ENCODE assay signal across 9 cellular contexts in the genomic region with DNA sequence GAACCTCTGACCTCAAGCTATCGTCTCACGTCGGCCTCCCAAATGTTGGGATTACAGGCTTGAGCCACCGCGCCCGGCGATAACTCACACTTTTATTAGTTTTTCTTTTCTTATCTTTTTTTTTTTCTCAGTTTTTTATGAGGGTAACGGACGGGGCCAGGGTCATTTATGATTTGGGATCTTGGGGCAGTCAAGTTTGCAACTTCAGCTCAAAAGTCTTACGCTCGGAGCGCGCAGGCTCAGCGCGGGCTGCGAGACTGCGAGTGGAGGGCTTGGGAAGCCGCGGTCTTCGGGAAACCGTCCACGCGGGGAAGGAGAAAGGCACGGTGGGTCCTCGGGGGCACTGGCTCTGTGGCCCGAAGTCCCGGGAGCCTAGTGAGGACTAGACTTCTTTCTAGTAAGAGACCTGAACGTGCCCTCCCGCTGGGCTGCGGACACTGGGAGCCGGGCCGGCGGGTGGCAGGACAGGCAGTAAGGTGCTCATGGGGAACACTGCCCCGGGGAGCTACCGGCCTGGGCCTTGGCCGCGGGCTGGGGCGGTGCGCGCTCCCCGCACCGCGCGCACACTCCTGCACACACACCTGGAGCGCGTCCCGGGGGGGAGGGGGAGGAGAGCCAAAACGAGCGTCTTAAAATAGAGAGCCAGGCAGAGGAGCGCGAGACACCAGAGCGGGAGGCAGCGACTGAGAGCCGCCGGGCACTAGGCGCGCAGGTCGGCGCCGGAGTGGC. TPM values are rescaled to one million over a fixed set of nuclear protein-coding genes. Genes with fewer than 3 reads are reported as not detected.
DNase-seq lines count a peak whose midpoint lies in the region; ATAC-seq, FAIRE-seq and TF ChIP-seq lines count a peak whose summit lies in the region.
"Had no signal": no experiment of that assay in that cellular context is flagged by ENCODE, and none has a peak within 500 bp of the region (broad histone marks: within the 10 kb centered on the region; RNA-seq: fewer than 3 reads in every experiment).

No MANE protein-coding gene starts in this region.

- H3K14ac ChIP-seq in trophoblast cell (ENCODE audit: low read length): no peak overlapping the region

- no peak overlapping the region for H3K23ac ChIP-seq in trophoblast cell (ENCODE audit: low read length)

- peak overlapping the region; percentile 73 for H3K9ac ChIP-seq in trophoblast cell (ENCODE audit: low read length)

- H3K4me1 ChIP-seq in HEK293 (ENCODE audit: control insufficient read depth, insufficient read depth, low read length) (peaks cover 8% of the 10 kb centered on the region), RWPE2 (ENCODE audit: insufficient read depth, poor library complexity, severe bottlenecking) (peaks cover 2% of the 10 kb centered on the region), trophoblast cell (ENCODE audit: control insufficient read depth in 1 of 2, insufficient read depth in 2 of 2, low read length in 2 of 2) (peaks cover 14 to 21% of the 10 kb centered on the region in 2 experiments)

- H4K12ac ChIP-seq in trophoblast cell (ENCODE audit: low read depth, low read length): no peak overlapping the region

- no peaks in the 10 kb centered on the region for H3K36me3 ChIP-seq in HEK293 (ENCODE audit: control insufficient read depth in 2 of 2, insufficient read depth in 1 of 2, low read length in 2 of 2)
- H3K36me3 ChIP-seq in RWPE2 (ENCODE audit: low read depth): no peaks in the 10 kb centered on the region
- H3K36me3 ChIP-seq in trophoblast cell (ENCODE audit: control insufficient read depth in 1 of 2, insufficient read depth in 2 of 2, low read length in 2 of 2): no peaks in the 10 kb centered on the region

- no peak overlapping the region for H4K8ac ChIP-seq in trophoblast cell (ENCODE audit: low read depth, low read length)

- no peak overlapping the region for H2AK5ac ChIP-seq in trophoblast cell (ENCODE audit: low read length)

- TF ChIP-seq CTCF in HEK293 (tag by site-specific recombination; IDR thresholded peaks at IDR 0.05) (no peak), RWPE2 (IDR thresholded peaks at IDR 0.05; ENCODE audit: poor library complexity, severe bottlenecking) (no peak)

- DNase-seq in RWPE2 (ENCODE audit: low spot score) (no peak), frontal cortex (ENCODE audit: low spot score in 2 of 2) (peak; percentile 20 to 26), trophoblast cell (peak; percentile 34 to 67), RKO (ENCODE audit: low spot score) (no peak), NCI-H2171 (lab: John Stamatoyannopoulos, UW) (no peak)
- DNase-seq in activated effector memory CD4-positive, alpha-beta T cell treated with anti-CD3 and anti-CD28 coated beads, Interleukin-2, amount 50 U/mL, for 16 hours: no peak

- H3K27me3 ChIP-seq in RWPE2 (ENCODE audit: insufficient read depth, poor library complexity, severe bottlenecking) (peaks cover 36% of the 10 kb centered on the region), trophoblast cell (ENCODE audit: insufficient read depth, low read length) (peaks cover 35% of the 10 kb centered on the region)

- whole genome bisulfite sequencing in trophoblast cell (ENCODE audit: extremely low coverage, insufficient coverage, insufficient read length): no CpG with 5 or more reads among the region's 60 CpGs

- peaks cover 3% of the 10 kb centered on the region for H3K79me2 ChIP-seq in trophoblast cell (ENCODE audit: control insufficient read depth, insufficient read depth, low read length, poor library complexity)

- H3K18ac ChIP-seq in trophoblast cell (ENCODE audit: low read length): no peak overlapping the region

- H3K4ac ChIP-seq in trophoblast cell (ENCODE audit: low read depth, low read length): no peak overlapping the region

- H2AFZ ChIP-seq in trophoblast cell (ENCODE audit: insufficient read depth, low read length, poor library complexity): peak overlapping the region; percentile 12

- no peaks in the 10 kb centered on the region for H3K9me3 ChIP-seq in HEK293 (ENCODE audit: control insufficient read depth, insufficient read depth, low read depth, low read length)
- H3K9me3 ChIP-seq in RWPE2 (ENCODE audit: severe bottlenecking): no peaks in the 10 kb centered on the region
- peaks cover 2% of the 10 kb centered on the region for H3K9me3 ChIP-seq in trophoblast cell (ENCODE audit: insufficient read depth, low read depth, low read length)

- peak overlapping the region; percentile 93 for H3K27ac ChIP-seq in HEK293 (ENCODE audit: extremely low read depth, low read depth, low read length)
- no peak overlapping the region for H3K27ac ChIP-seq in RWPE2 (ENCODE audit: poor library complexity, severe bottlenecking)
- no peak overlapping the region for H3K27ac ChIP-seq in trophoblast cell (ENCODE audit: low read depth, low read length)

- no peak for FAIRE-seq in frontal cortex (lab: Jason Lieb, UNC)

- peaks cover 17% of the 10 kb centered on the region for H3K79me1 ChIP-seq in trophoblast cell (ENCODE audit: low read length)

- H4K91ac ChIP-seq in trophoblast cell (ENCODE audit: low read depth, low read length): peak overlapping the region; percentile 1

- H2BK5ac ChIP-seq in trophoblast cell (ENCODE audit: low read depth, low read length, poor library complexity): peak overlapping the region; percentile 27

- ATAC-seq in RWPE2 (ENCODE audit: low read depth) (peak; percentile 73), HG03342 (IDR thresholded peaks at IDR 0.05; ENCODE audit: unreplicated experiment) (no peak)

- CTCF ChIA-PET in HEK293 (lab: Yijun Ruan, JAX): interaction anchor here (0.6 to 4.0 kb wide), 18 partner anchors 10 to 374 kb away, joined by 3 to 36 read pairs (median 4); no protein-coding TSS in a partner anchor

- H3K4me3 ChIP-seq in HEK293 (ENCODE audit: low read depth, low read length) (peak overlapping the region; percentile 55), RWPE2 (ENCODE audit: severe bottlenecking) (peak overlapping the region; percentile 47), trophoblast cell (ENCODE audit: low read depth, low read length) (peak overlapping the region; percentile 77)

- peak overlapping the region; percentile 58 for H2BK12ac ChIP-seq in trophoblast cell (ENCODE audit: low read length)

- POLR2A ChIA-PET in HEK293 (lab: Yijun Ruan, JAX): interaction anchor here (0.5 to 1.2 kb wide), 5 partner anchors 9 to 373 kb away, joined by 3 to 4 read pairs (median 3); no protein-coding TSS in a partner anchor

- peak overlapping the region; percentile 3 for H2BK120ac ChIP-seq in trophoblast cell (ENCODE audit: insufficient read depth, low read length, poor library complexity)

- H3K4me2 ChIP-seq in trophoblast cell (ENCODE audit: low read length): peak overlapping the region; percentile 70

TF ChIP-seq in HEK293, 187 proteins besides CTCF, POLR2A, EP300 and RAD21 (continues in another document):
- TF ChIP-seq ZSCAN30 (tag by site-specific recombination; IDR thresholded peaks at IDR 0.05): no peak
- TF ChIP-seq, protein P1, sequence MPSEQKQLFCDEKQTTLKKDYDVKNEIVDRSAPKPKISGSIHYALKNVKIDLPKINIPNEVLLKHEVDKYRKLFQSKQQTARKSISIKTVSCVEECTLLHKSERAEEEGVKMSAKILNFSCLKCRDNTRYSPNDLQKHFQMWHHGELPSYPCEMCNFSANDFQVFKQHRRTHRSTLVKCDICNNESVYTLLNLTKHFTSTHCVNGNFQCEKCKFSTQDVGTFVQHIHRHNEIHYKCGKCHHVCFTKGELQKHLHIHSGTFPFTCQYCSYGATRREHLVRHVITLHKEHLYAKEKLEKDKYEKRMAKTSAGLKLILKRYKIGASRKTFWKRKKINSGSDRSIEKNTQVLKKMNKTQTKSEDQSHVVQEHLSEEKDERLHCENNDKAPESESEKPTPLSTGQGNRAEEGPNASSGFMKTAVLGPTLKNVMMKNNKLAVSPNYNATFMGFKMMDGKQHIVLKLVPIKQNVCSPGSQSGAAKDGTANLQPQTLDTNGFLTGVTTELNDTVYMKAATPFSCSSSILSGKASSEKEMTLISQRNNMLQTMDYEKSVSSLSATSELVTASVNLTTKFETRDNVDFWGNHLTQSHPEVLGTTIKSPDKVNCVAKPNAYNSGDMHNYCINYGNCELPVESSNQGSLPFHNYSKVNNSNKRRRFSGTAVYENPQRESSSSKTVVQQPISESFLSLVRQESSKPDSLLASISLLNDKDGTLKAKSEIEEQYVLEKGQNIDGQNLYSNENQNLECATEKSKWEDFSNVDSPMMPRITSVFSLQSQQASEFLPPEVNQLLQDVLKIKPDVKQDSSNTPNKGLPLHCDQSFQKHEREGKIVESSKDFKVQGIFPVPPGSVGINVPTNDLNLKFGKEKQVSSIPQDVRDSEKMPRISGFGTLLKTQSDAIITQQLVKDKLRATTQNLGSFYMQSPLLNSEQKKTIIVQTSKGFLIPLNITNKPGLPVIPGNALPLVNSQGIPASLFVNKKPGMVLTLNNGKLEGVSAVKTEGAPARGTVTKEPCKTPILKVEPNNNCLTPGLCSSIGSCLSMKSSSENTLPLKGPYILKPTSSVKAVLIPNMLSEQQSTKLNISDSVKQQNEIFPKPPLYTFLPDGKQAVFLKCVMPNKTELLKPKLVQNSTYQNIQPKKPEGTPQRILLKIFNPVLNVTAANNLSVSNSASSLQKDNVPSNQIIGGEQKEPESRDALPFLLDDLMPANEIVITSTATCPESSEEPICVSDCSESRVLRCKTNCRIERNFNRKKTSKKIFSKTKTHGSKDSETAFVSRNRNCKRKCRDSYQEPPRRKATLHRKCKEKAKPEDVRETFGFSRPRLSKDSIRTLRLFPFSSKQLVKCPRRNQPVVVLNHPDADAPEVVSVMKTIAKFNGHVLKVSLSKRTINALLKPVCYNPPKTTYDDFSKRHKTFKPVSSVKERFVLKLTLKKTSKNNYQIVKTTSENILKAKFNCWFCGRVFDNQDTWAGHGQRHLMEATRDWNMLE (tag by site-specific recombination; conservative IDR thresholded peaks at IDR 0.05; ENCODE audit: low read depth): no peak
- TF ChIP-seq ZBTB17 (tag by site-specific recombination; IDR thresholded peaks at IDR 0.05): peak; percentile 41
- TF ChIP-seq, protein P2, sequence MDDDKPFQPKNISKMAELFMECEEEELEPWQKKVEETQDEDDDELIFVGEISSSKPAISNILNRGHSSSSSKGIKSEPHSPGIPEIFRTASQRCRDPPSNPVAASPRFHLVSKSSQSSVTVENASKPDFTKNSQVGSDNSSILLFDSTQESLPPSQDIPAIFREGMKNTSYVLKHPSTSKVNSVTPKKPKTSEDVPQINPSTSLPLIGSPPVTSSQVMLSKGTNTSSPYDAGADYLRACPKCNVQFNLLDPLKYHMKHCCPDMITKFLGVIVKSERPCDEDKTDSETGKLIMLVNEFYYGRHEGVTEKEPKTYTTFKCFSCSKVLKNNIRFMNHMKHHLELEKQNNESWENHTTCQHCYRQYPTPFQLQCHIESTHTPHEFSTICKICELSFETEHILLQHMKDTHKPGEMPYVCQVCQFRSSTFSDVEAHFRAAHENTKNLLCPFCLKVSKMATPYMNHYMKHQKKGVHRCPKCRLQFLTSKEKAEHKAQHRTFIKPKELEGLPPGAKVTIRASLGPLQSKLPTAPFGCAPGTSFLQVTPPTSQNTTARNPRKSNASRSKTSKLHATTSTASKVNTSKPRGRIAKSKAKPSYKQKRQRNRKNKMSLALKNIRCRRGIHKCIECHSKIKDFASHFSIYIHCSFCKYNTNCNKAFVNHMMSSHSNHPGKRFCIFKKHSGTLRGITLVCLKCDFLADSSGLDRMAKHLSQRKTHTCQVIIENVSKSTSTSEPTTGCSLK (tag by site-specific recombination; IDR thresholded peaks at IDR 0.05): no peak
- peak; percentile 53; the same call in 1 of the 2 replicates for TF ChIP-seq ZBTB20 (tag by site-specific recombination; IDR thresholded peaks at IDR 0.05)
- TF ChIP-seq ZNF391 (tag by site-specific recombination; IDR thresholded peaks at IDR 0.05; ENCODE audit: borderline replicate concordance, low read depth): 0 out of 2 replicates have a peak, but pooled peaks have one; percentile 60

RNA-seq across cellular contexts. Expression of a gene that starts 0.5 kb away (rescaled TPM):
- not detected for total RNA-seq in frontal cortex
- 6.8 and 7.0 TPM in 2 replicates for polyA plus RNA-seq in trophoblast cell (2013)
- polyA plus RNA-seq: IgD-negative memory B cell had no signal

Comparison
In these comparisons a context has a peak if more than half of its experiments do, and no peak if none do; other contexts are left out.
1. DNase-seq: peak in frontal cortex (2 of 2) and trophoblast cell (2 of 2); none in RWPE2 (single experiment), RKO (single experiment), activated effector memory CD4-positive, alpha-beta T cell treated with anti-CD3 and anti-CD28 coated beads, Interleukin-2, amount 50 U/mL, for 16 hours (single experiment) and NCI-H2171 (single experiment).
2. Peak in every context shown above with its lines, with median percentiles within 50 percentile points of each other: H3K4me3 ChIP-seq.